12 cellular contexts compared by ENCODE assay signal in the genomic region with DNA sequence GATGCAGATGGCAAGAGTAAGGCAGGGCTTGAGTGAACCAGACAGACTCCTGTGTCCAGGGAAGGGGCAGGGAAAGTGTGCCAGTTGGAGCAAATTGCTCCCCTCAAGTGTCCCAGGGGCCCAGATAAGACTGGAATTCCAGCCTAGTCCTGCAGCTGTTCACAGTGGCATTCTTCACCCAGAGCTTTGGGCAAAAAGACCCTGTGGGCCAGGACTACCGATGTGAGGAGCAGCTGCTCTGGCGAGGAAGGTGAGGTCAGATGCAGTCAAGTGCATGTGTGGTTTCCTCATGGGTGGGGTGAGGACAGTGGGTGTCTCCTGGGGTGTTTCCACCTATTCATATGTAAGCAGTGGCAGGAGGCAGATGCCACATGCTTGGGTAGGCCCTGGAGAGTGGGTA. TPM values are rescaled to one million over a fixed set of nuclear protein-coding genes. Genes with fewer than 3 reads are reported as not detected.
"Had no signal": no experiment of that assay in that cellular context is flagged by ENCODE, and none has a peak within 500 bp of the region (broad histone marks: within the 10 kb centered on the region; RNA-seq: fewer than 3 reads in every experiment).

No MANE protein-coding gene starts in this region.

- H3K9ac ChIP-seq: GM23248 had no signal

- H3K4me1 ChIP-seq: HAP-1 had no signal

- FAIRE-seq: HTR-8/SVneo, K562 had no signal

- H2AFZ ChIP-seq: GM23248 had no signal

- H3K27ac ChIP-seq: GM23248 had no signal

- H3K9me3 ChIP-seq: HAP-1 had no signal

- H3K4me3 ChIP-seq: GM23248, HAP-1, K562 had no signal

- DNase-seq: GM23248, GOT3, H7, HFFc6, IMR-90, KG1 had no signal

- H3K36me3 ChIP-seq: HAP-1 had no signal

- ATAC-seq: HCT116, K562 had no signal

RNA-seq across cellular contexts. Expression of a gene that starts 14.3 kb away (rescaled TPM):
- total RNA-seq: GM23248, H7, HFFc6, HT-29, IMR-90, K562 had no signal
- polyA plus RNA-seq: GM23248, IMR-90, K562 had no signal

RNA-seq across cellular contexts. Expression of a gene that starts 33.4 kb away (rescaled TPM):
- total RNA-seq: GM23248, H4, HFFc6, IMR-90 had no signal
- polyA plus RNA-seq: GM23248, IMR-90 had no signal
